Comparison of ENCODE assay signal across 20 cellular contexts in genomic region chr16:31329671-31330552, GRCh38. TPM values are rescaled to one million over a fixed set of nuclear protein-coding genes. Genes with fewer than 3 reads are reported as not detected.
DNase-seq lines count a peak whose midpoint lies in the region; ATAC-seq, FAIRE-seq and TF ChIP-seq lines count a peak whose summit lies in the region.
"Had no signal": no experiment of that assay in that cellular context is flagged by ENCODE, and none has a peak within 500 bp of the region (broad histone marks: within the 10 kb centered on the region; RNA-seq: fewer than 3 reads in every experiment).

No MANE protein-coding gene starts in this region.

- H3K27ac Mint-ChIP-seq in stimulated activated naive CD8-positive, alpha-beta T cell treated with anti-CD3 and anti-CD28 coated beads, Interleukin-15, amount 100 ng/mL, for 72 hours: peak overlapping the region in 1 of 2 donors; percentile 14
- peak overlapping the region; percentile 9 for H3K27ac Mint-ChIP-seq in activated T-helper 17 cell treated with anti-CD3 and anti-CD28 coated beads, Interleukin-2, amount 50 U/mL, for 72 hours
- H3K27ac Mint-ChIP-seq in activated CD4-positive, alpha-beta memory T cell treated with anti-CD3 and anti-CD28 coated beads, Interleukin-2, amount 10 ng/mL, durations not matched to agents 7 days and 5 days: no peak overlapping the region

- no peak for ATAC-seq in stimulated activated naive CD8-positive, alpha-beta T cell treated with anti-CD3 and anti-CD28 coated beads, Interleukin-15, amount 100 ng/mL, for 72 hours
- ATAC-seq in stimulated activated naive CD8-positive, alpha-beta T cell treated with anti-CD3 and anti-CD28 coated beads, Interleukin-15, Interleukin-2, amounts not matched to agents 100 U/mL and 50 U/mL, for 24 hours: no peak
- ATAC-seq in activated T-helper 17 cell treated with anti-CD3 and anti-CD28 coated beads, Interleukin-2, amount 50 U/mL, for 72 hours (replicated peaks): no peak
- ATAC-seq in HG02938 (IDR thresholded peaks at IDR 0.05; ENCODE audit: unreplicated experiment) (no peak), GM21528 (IDR thresholded peaks at IDR 0.05; ENCODE audit: low FRiP score, unreplicated experiment) (no peak)

- H3K9me3 ChIP-seq in kidney (ENCODE audit: control insufficient read depth in 1 of 2, low read length in 2 of 2): peaks cover 0 to 6% of the 10 kb centered on the region in 2 donors
- H3K9me3 ChIP-seq: tibial artery had no signal

- H3K36me3 ChIP-seq in kidney (ENCODE audit: control insufficient read depth in 1 of 2, insufficient read depth in 2 of 2, low read length in 2 of 2): no peaks in the 10 kb centered on the region
- H3K36me3 ChIP-seq: tibial artery had no signal

- H3K36me3 Mint-ChIP-seq in activated T-helper 17 cell treated with anti-CD3 and anti-CD28 coated beads, Interleukin-2, amount 50 U/mL, for 72 hours (ENCODE audit: low read depth): no peaks in the 10 kb centered on the region
- peaks cover 60% of the 10 kb centered on the region for H3K36me3 Mint-ChIP-seq in activated CD4-positive, alpha-beta memory T cell treated with anti-CD3 and anti-CD28 coated beads, Interleukin-2, amount 10 ng/mL, durations not matched to agents 7 days and 5 days (ENCODE audit: low read depth)

- no peaks in the 10 kb centered on the region for H3K9me3 Mint-ChIP-seq in stimulated activated naive CD8-positive, alpha-beta T cell treated with anti-CD3 and anti-CD28 coated beads, Interleukin-15, amount 100 ng/mL, for 72 hours
- no peaks in the 10 kb centered on the region for H3K9me3 Mint-ChIP-seq in activated T-helper 17 cell treated with anti-CD3 and anti-CD28 coated beads, Interleukin-2, amount 50 U/mL, for 72 hours
- peaks cover 4% of the 10 kb centered on the region for H3K9me3 Mint-ChIP-seq in activated CD4-positive, alpha-beta memory T cell treated with anti-CD3 and anti-CD28 coated beads, Interleukin-2, amount 10 ng/mL, durations not matched to agents 7 days and 5 days

- no peak overlapping the region for H3K4me3 ChIP-seq in kidney (ENCODE audit: low read length in 2 of 2)
- H3K4me3 ChIP-seq: tibial artery had no signal

- intact Hi-C loops in kidney (cut with DNase I): no loop called here

- FAIRE-seq in kidney (lab: Jason Lieb, UNC): no peak
- FAIRE-seq: colon, endothelial cell of umbilical vein, GM18507, small intestine had no signal

- H3K4me1 Mint-ChIP-seq in stimulated activated naive CD8-positive, alpha-beta T cell treated with anti-CD3 and anti-CD28 coated beads, Interleukin-15, amount 100 ng/mL, for 72 hours: peaks cover 36% of the 10 kb centered on the region
- peaks cover 21% of the 10 kb centered on the region for H3K4me1 Mint-ChIP-seq in activated T-helper 17 cell treated with anti-CD3 and anti-CD28 coated beads, Interleukin-2, amount 50 U/mL, for 72 hours
- H3K4me1 Mint-ChIP-seq in activated CD4-positive, alpha-beta memory T cell treated with anti-CD3 and anti-CD28 coated beads, Interleukin-2, amount 10 ng/mL, durations not matched to agents 7 days and 5 days: peaks cover 33% of the 10 kb centered on the region

- H3K9ac ChIP-seq in kidney (ENCODE audit: low read length in 2 of 2): no peak overlapping the region

- POLR2A ChIA-PET in activated CD4-positive, alpha-beta memory T cell treated with anti-CD3 and anti-CD28 coated beads, Interleukin-2, amount 10 ng/mL, durations not matched to agents 7 days and 5 days (lab: Charles Lee): no interaction called here

- no peak for TF ChIP-seq CTCF in kidney (IDR thresholded peaks at IDR 0.05; ENCODE audit: borderline replicate concordance, extremely low read depth, insufficient read depth)

- H3K4me3 Mint-ChIP-seq in stimulated activated naive CD8-positive, alpha-beta T cell treated with anti-CD3 and anti-CD28 coated beads, Interleukin-15, amount 100 ng/mL, for 72 hours: peak overlapping the region; percentile 79 to 80
- peak overlapping the region; percentile 53 for H3K4me3 Mint-ChIP-seq in activated T-helper 17 cell treated with anti-CD3 and anti-CD28 coated beads, Interleukin-2, amount 50 U/mL, for 72 hours
- H3K4me3 Mint-ChIP-seq in activated CD4-positive, alpha-beta memory T cell treated with anti-CD3 and anti-CD28 coated beads, Interleukin-2, amount 10 ng/mL, durations not matched to agents 7 days and 5 days: no peak overlapping the region

- CTCF ChIA-PET in activated CD4-positive, alpha-beta memory T cell treated with anti-CD3 and anti-CD28 coated beads, Interleukin-2, amount 10 ng/mL, durations not matched to agents 7 days and 5 days (lab: Charles Lee): no interaction called here

- no peak overlapping the region for H3K27ac ChIP-seq in kidney (ENCODE audit: low read depth in 2 of 2, low read length in 2 of 2)
- H3K27ac ChIP-seq: tibial artery had no signal

- peaks cover 0 to 2% of the 10 kb centered on the region in 2 donors for H3K4me1 ChIP-seq in kidney (ENCODE audit: control insufficient read depth in 1 of 2, insufficient read depth in 1 of 2, low read depth in 1 of 2, low read length in 2 of 2)

- peaks cover 10% of the 10 kb centered on the region for H3K27me3 Mint-ChIP-seq in stimulated activated naive CD8-positive, alpha-beta T cell treated with anti-CD3 and anti-CD28 coated beads, Interleukin-15, amount 100 ng/mL, for 72 hours
- peaks cover 21% of the 10 kb centered on the region for H3K27me3 Mint-ChIP-seq in activated T-helper 17 cell treated with anti-CD3 and anti-CD28 coated beads, Interleukin-2, amount 50 U/mL, for 72 hours
- peaks cover 20% of the 10 kb centered on the region for H3K27me3 Mint-ChIP-seq in activated CD4-positive, alpha-beta memory T cell treated with anti-CD3 and anti-CD28 coated beads, Interleukin-2, amount 10 ng/mL, durations not matched to agents 7 days and 5 days

- DNase-seq in stimulated activated naive CD8-positive, alpha-beta T cell treated with anti-CD3 and anti-CD28 coated beads, Interleukin-15, amount 100 ng/mL, for 72 hours: no peak
- DNase-seq in stimulated activated naive CD8-positive, alpha-beta T cell treated with anti-CD3 and anti-CD28 coated beads, Interleukin-15, Interleukin-2, amounts not matched to agents 100 U/mL and 50 U/mL, for 24 hours: no peak
- DNase-seq in kidney (peak; percentile 59), COLO668 (lab: John Stamatoyannopoulos, UW; ENCODE audit: unreplicated experiment) (no peak)
- no peak for DNase-seq in activated CD4-positive, alpha-beta memory T cell treated with anti-CD3 and anti-CD28 coated beads, Interleukin-2, amount 10 ng/mL, durations not matched to agents 7 days and 5 days
- DNase-seq: activated gamma-delta T cell treated with Interleukin-2 at 50 U/mL for 16 hours, AML-193, DMS153, hypothalamus, RPMI8226, small intestine, SW 1271, tibial artery had no signal

RNA-seq across cellular contexts. Expression of gene ITGAX, which starts 25.1 kb away (rescaled TPM):
- 10 to 100 TPM; 25.5 to 50.4 TPM for total RNA-seq in activated T-helper 17 cell treated with anti-CD3 and anti-CD28 coated beads, Interleukin-2, amount 50 U/mL, for 72 hours
- total RNA-seq in kidney: 11.9 TPM
- polyA plus RNA-seq in kidney (ENCODE audit: insufficient read depth, low read depth, low replicate concordance): 0.37 TPM
- total RNA-seq in activated CD4-positive, alpha-beta memory T cell treated with anti-CD3 and anti-CD28 coated beads, Interleukin-2, amount 10 ng/mL, durations not matched to agents 7 days and 5 days: 10 to 100 TPM; 42.0 to 43.2 TPM
- total RNA-seq: fibroblast of villous mesenchyme had no signal
